In the genomic region with DNA sequence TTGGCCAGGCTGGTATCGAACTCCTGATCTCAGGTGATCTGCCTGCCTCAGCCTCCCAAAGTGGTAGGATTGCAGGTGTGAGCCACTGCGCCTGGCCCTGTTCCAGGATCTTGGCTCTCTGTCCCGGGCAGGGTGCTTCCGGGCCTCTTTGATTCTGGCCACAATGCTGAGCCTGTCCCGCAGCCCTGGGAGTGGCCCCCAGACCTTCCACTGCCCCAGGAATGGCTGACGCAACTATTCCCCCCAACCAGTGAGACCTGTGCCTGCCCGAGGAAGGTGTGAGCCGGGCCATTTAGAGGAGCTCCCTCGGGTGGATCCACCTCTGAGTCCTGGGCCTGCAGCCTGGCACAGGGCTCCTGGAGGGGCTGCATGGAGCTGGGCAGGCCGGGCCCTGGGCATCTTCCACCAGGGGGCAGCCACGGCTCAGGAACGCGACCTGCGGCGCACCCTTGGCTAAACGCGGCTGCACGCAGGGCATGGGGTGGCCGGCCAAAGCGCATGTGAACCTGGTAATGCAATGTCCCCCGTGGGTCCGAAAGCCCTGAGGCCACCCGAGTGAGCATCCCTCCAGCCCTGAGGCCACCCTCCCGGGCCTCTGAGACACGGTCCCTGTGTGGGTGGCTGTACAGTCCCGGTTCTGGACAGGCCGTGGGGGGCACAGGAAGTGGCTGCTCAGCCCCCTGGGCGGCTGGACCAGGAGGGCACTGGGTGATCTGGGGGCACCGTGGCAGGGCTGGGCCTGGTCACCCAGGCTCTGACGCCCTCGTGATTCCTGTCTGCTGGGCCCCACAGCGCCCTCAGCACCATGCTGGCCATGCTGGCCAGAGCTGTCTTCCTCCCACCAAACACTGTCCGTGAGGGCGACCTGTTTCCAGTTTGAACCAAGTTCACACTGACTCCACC, we compare ENCODE assay signal across 8 cellular contexts.
DNase-seq lines count a peak whose midpoint lies in the region; ATAC-seq lines count a peak whose summit lies in the region.

No MANE protein-coding gene starts in this region.

- no peaks in the 10 kb centered on the region for H3K9me3 Mint-ChIP-seq in central memory CD8-positive, alpha-beta T cell

- peak overlapping the region; percentile 32 for H3K27ac Mint-ChIP-seq in central memory CD8-positive, alpha-beta T cell (ENCODE audit: low read depth)

- no peaks in the 10 kb centered on the region for H3K27me3 Mint-ChIP-seq in central memory CD8-positive, alpha-beta T cell

- DNase-seq in NCI-H1436 (lab: John Stamatoyannopoulos, UW) (peak; percentile 57), NCI-H1436 treated with DMSO at 0.1 percent for 48 hours (lab: John Stamatoyannopoulos, UW) (no peak), NCI-H2171 treated with DMSO at 0.1 percent for 48 hours (lab: John Stamatoyannopoulos, UW) (peak; percentile 54), kidney tubule cell (ENCODE audit: low spot score) (peak; percentile 82)
- DNase-seq in activated CD4-positive, alpha-beta T cell treated with anti-CD3 and anti-CD28 coated beads for 1 hour, result peak; percentile 63
- peak; percentile 60 to 64 for DNase-seq in central memory CD8-positive, alpha-beta T cell (ENCODE audit: low spot score in 2 of 2)
- DNase-seq in stimulated activated CD4-positive, alpha-beta T cell treated with anti-CD3 and anti-CD28 coated beads, Interleukin-1b, Interleukin-23, amount 100 ng/mL, for 24 hours (ENCODE audit: low read depth in 4 of 4, low spot score in 1 of 4), result peak; percentile 73 to 80 (median 76)

- H3K36me3 Mint-ChIP-seq in central memory CD8-positive, alpha-beta T cell (ENCODE audit: insufficient read depth), result peaks cover 5% of the 10 kb centered on the region

- peak overlapping the region; percentile 71 for H3K4me3 Mint-ChIP-seq in central memory CD8-positive, alpha-beta T cell

- peak; percentile 73 for ATAC-seq in HG02870 (IDR thresholded peaks at IDR 0.05; ENCODE audit: unreplicated experiment)
- peak; percentile 86 for ATAC-seq in central memory CD8-positive, alpha-beta T cell (replicated peaks; ENCODE audit: extremely low read depth, poor library complexity, severe bottlenecking)

- H3K4me1 Mint-ChIP-seq in central memory CD8-positive, alpha-beta T cell, result peaks cover 5% of the 10 kb centered on the region
